Comparison of ENCODE assay signal across 1 cellular context in the genomic region with DNA sequence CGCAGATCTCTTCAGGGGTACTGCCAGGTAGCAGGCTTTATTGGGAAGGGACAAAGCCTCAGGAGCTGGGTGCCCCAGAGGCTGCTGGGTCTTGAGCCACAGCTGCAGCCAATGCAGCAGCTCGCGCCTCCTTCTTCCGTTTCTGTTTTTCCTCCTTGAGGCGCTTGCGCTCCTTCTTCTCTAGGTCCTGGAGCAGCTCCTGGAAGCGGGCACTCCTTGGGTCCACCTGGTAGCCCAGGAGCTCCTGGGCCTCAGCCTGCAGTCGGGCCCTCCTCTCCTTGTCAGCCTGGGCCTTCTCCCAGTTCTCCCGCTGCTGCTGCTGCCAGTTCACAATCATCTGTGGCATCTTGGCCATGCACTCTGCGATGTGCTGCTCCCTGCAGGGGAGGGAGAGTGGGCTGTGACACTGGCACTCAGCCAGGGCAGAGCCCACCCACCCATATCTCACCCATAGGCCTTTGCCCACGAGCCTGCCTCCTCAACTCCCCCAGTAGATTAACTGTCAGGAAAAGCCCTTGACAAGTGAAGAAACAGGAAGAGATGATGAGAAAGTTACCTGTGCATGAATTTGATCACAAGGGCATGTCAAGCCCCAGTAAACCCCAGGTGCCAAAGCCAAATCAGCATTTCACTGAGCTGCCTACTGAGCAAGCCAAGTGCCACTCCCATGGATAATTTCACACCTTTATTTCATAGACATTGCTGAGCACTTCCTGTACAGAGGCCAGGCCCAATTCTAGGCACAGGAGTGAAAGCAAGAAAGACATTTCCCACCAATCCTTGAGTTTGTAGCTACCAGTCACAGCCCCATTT.
TF ChIP-seq lines count a peak whose summit lies in the region.

No MANE protein-coding gene starts in this region.

TF ChIP-seq in endothelial cell of umbilical vein, 7 proteins besides CTCF, POLR2A, EP300 and RAD21:
- no peak for TF ChIP-seq FOS (IDR thresholded peaks at IDR 0.05; ENCODE audit: borderline replicate concordance, insufficient read depth, low read length)
- no peak for TF ChIP-seq JUN (IDR thresholded peaks at IDR 0.05; ENCODE audit: borderline replicate concordance, insufficient read depth, insufficient read length, low read depth)
- no peak for TF ChIP-seq MYC (IDR thresholded peaks at IDR 0.05; ENCODE audit: low read depth, low read length)
- no peak for TF ChIP-seq POLR2AphosphoS5 (IDR thresholded peaks at IDR 0.05; ENCODE audit: insufficient read depth, low read depth, low read length)
- no peak for TF ChIP-seq EZH2 (IDR thresholded peaks at IDR 0.05; ENCODE audit: borderline replicate concordance, low read depth, low read length, severe bottlenecking)
- TF ChIP-seq, protein P1, sequence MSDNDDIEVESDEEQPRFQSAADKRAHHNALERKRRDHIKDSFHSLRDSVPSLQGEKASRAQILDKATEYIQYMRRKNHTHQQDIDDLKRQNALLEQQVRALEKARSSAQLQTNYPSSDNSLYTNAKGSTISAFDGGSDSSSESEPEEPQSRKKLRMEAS (IDR thresholded peaks at IDR 0.05; ENCODE audit: insufficient read depth, insufficient read length) = no peak
- no peak for TF ChIP-seq GATA2 (IDR thresholded peaks at IDR 0.05; ENCODE audit: insufficient read depth, insufficient read length, low read depth, low read length)
TF ChIP-seq in endothelial cell of umbilical vein: peak in this region for 0.
